Comparison of ENCODE assay signal across 13 cellular contexts in genomic region chr13:43963726-43964125, GRCh38.
DNase-seq lines count a peak whose midpoint lies in the region; ATAC-seq, FAIRE-seq and TF ChIP-seq lines count a peak whose summit lies in the region.
"Had no signal": no experiment of that assay in that cellular context is flagged by ENCODE, and none has a peak within 500 bp of the region (broad histone marks: within the 10 kb centered on the region; RNA-seq: fewer than 3 reads in every experiment).

No MANE protein-coding gene starts in this region.

- no peaks in the 10 kb centered on the region for H3K36me3 Mint-ChIP-seq in natural killer cell treated with Interleukin-12 subunit alpha and Interleukin-12 subunit beta and Interleukin-15 and Interleukin-18, amount 100 ng/mL, for 72 hours
- H3K36me3 Mint-ChIP-seq: activated naive CD8-positive, alpha-beta T cell had no signal

- no peak overlapping the region for H2BK120ac ChIP-seq in IMR-90 (ENCODE audit: low read depth, low read length)

- H2BK5ac ChIP-seq in IMR-90 (ENCODE audit: low read depth, low read length, poor library complexity, severe bottlenecking) = no peak overlapping the region

- H3K4me1 ChIP-seq in IMR-90 (ENCODE audit: control insufficient read depth, insufficient read depth, low read length) (no peaks in the 10 kb centered on the region), SJCRH30 (no peaks in the 10 kb centered on the region)
- H3K4me1 ChIP-seq: tibial artery had no signal

- BruUV-seq in IMR-90 (replicated peaks; lab: Mats Ljungman, UMichigan) = no TSS peak

- no peak overlapping the region for H4K8ac ChIP-seq in IMR-90 (ENCODE audit: low read depth in 2 of 2, low read length in 2 of 2)

- no peak overlapping the region for H2BK20ac ChIP-seq in IMR-90 (ENCODE audit: low read depth, low read length)

- H4K20me1 ChIP-seq in IMR-90 (ENCODE audit: insufficient read depth, low read length) = no peaks in the 10 kb centered on the region

- H3K4me3 ChIP-seq in IMR-90 (ENCODE audit: insufficient read depth, low read depth, low read length) (no peak overlapping the region), choroid plexus epithelial cell (ENCODE audit: low read depth, low read length) (no peak overlapping the region), SJCRH30 (no peak overlapping the region)
- H3K4me3 ChIP-seq: tibial artery had no signal

- H3K27me3 Mint-ChIP-seq in natural killer cell treated with Interleukin-12 subunit alpha and Interleukin-12 subunit beta and Interleukin-15 and Interleukin-18, amount 100 ng/mL, for 72 hours = no peaks in the 10 kb centered on the region
- H3K27me3 Mint-ChIP-seq: activated naive CD8-positive, alpha-beta T cell had no signal

- no peaks in the 10 kb centered on the region for H3K9me3 ChIP-seq in IMR-90 (ENCODE audit: control insufficient read depth, insufficient read depth, low read length)
- no peaks in the 10 kb centered on the region for H3K9me3 ChIP-seq in SJCRH30 (replicated peaks)
- H3K9me3 ChIP-seq: tibial artery had no signal

- H3K14ac ChIP-seq in IMR-90 (replicated peaks; ENCODE audit: low read depth, low read length) = no peak overlapping the region

- no peak overlapping the region for H3K18ac ChIP-seq in IMR-90 (ENCODE audit: low read depth, low read length)

- H2AK5ac ChIP-seq in IMR-90 (ENCODE audit: low read depth, low read length) = no peak overlapping the region

- H3K36me3 ChIP-seq in IMR-90 (ENCODE audit: control insufficient read depth, insufficient read depth, low read length) (no peaks in the 10 kb centered on the region), SJCRH30 (no peaks in the 10 kb centered on the region)
- H3K36me3 ChIP-seq: tibial artery had no signal

- H3K4me2 ChIP-seq in IMR-90 (ENCODE audit: low read depth, low read length) = no peak overlapping the region

- no peak for FAIRE-seq in D721Med (lab: Jason Lieb, UNC)
- FAIRE-seq: GM19239 had no signal

- POLR2A ChIA-PET in IMR-90 (lab: Charles Lee; ENCODE audit: unreplicated experiment) = no interaction called here

- H3K56ac ChIP-seq in IMR-90 (ENCODE audit: extremely low read depth, insufficient read depth, low read length) = no peak overlapping the region

- H4K91ac ChIP-seq in IMR-90 (ENCODE audit: insufficient read depth, low read depth, low read length) = no peak overlapping the region

- H4K5ac ChIP-seq in IMR-90 (ENCODE audit: low read depth, low read length) = no peak overlapping the region

- H3K27ac ChIP-seq in IMR-90 (ENCODE audit: insufficient read depth, low read length) (no peak overlapping the region), SJCRH30 (no peak overlapping the region)
- H3K27ac ChIP-seq: tibial artery had no signal

- H3K27ac Mint-ChIP-seq in natural killer cell treated with Interleukin-12 subunit alpha and Interleukin-12 subunit beta and Interleukin-15 and Interleukin-18, amount 100 ng/mL, for 72 hours = no peak overlapping the region
- H3K27ac Mint-ChIP-seq: activated naive CD8-positive, alpha-beta T cell had no signal

- CTCF ChIA-PET in IMR-90 (lab: Yijun Ruan, JAX) = no interaction called here

- in situ Hi-C loops in IMR-90 (cut with MboI; ENCODE audit: low sequenced_read_pairs) = no loop called here

- H3K9me3 Mint-ChIP-seq in natural killer cell treated with Interleukin-12 subunit alpha and Interleukin-12 subunit beta and Interleukin-15 and Interleukin-18, amount 100 ng/mL, for 72 hours = no peaks in the 10 kb centered on the region

- no peak for ATAC-seq in IMR-90 (ENCODE audit: low read depth)
- ATAC-seq in natural killer cell treated with Interleukin-12 subunit alpha and Interleukin-12 subunit beta and Interleukin-15 and Interleukin-18, amount 100 ng/mL, for 72 hours = peak; percentile 74 to 85

- no peak overlapping the region for H3K4ac ChIP-seq in IMR-90 (ENCODE audit: low read depth, low read length)

- intact Hi-C loops in IMR-90 (cut with micrococcal nuclease) = no loop called here

- no peak for TF ChIP-seq POLR2A in IMR-90 (IDR thresholded peaks at IDR 0.05; ENCODE audit: low read depth, low read length)

- H2AFZ ChIP-seq in IMR-90 (replicated peaks; ENCODE audit: low read length, poor library complexity) = peak overlapping the region; percentile 49

- H3K9me1 ChIP-seq in IMR-90 (ENCODE audit: insufficient read depth, low read length) = no peaks in the 10 kb centered on the region

- H3K9ac ChIP-seq in IMR-90 (ENCODE audit: low read depth, low read length) = no peak overlapping the region

- H3K27me3 ChIP-seq in IMR-90 (ENCODE audit: control insufficient read depth, insufficient read depth, low read length) (peaks cover 7% of the 10 kb centered on the region), SJCRH30 (no peaks in the 10 kb centered on the region)
- H3K27me3 ChIP-seq: tibial artery had no signal

- WGBS in IMR-90 (ENCODE audit: extremely low coverage in 2 of 2, insufficient read length in 1 of 2), 2 experiments = no CpG with 5 or more reads among the region's 4 CpGs

- dilution Hi-C loops in IMR-90 (cut with HindIII; ENCODE audit: low sequenced_read_pairs, unreplicated experiment) = no loop called here

- H3K23ac ChIP-seq in IMR-90 (ENCODE audit: low read depth, low read length) = no peak overlapping the region

- no peaks in the 10 kb centered on the region for H3K79me1 ChIP-seq in IMR-90 (ENCODE audit: low read depth in 1 of 2, low read length in 2 of 2)

- peak; percentile 20 for DNase-seq in NCI-H82 (lab: John Stamatoyannopoulos, UW)
- no peak for DNase-seq in NCI-H82 treated with DMSO at 0.1 percent for 48 hours (lab: John Stamatoyannopoulos, UW; ENCODE audit: unreplicated experiment)
- DNase-seq in IMR-90 = no peak
- peak; percentile 15 for DNase-seq in choroid plexus epithelial cell (ENCODE audit: low read depth)
- no peak for DNase-seq in natural killer cell treated with Interleukin-12 subunit alpha and Interleukin-12 subunit beta and Interleukin-15 and Interleukin-18, amount 100 ng/mL, for 72 hours (ENCODE audit: low spot score)
- DNase-seq in SJCRH30 = no peak
- DNase-seq in D721Med (ENCODE audit: insufficient read length, low spot score) = no peak
- no peak for DNase-seq in A172 (ENCODE audit: low spot score)
- DNase-seq: GOT3, NCI-H1092 treated with DMSO at 0.1 percent for 48 hours, tibial artery had no signal

- H3K4me3 Mint-ChIP-seq in natural killer cell treated with Interleukin-12 subunit alpha and Interleukin-12 subunit beta and Interleukin-15 and Interleukin-18, amount 100 ng/mL, for 72 hours = no peak overlapping the region
- H3K4me3 Mint-ChIP-seq: activated naive CD8-positive, alpha-beta T cell had no signal

- no peak overlapping the region for H2AK9ac ChIP-seq in IMR-90 (replicated peaks; ENCODE audit: low read depth, low read length, poor library complexity)

- TF ChIP-seq CTCF in IMR-90 (conservative IDR thresholded peaks at IDR 0.05; ENCODE audit: low read depth, low read length) (no peak), choroid plexus epithelial cell (conservative IDR thresholded peaks at IDR 0.05; ENCODE audit: low read depth, low read length) (peak; percentile 25), D721Med (IDR thresholded peaks at IDR 0.05; ENCODE audit: insufficient read depth, missing control alignments) (no peak)

- peaks cover 18% of the 10 kb centered on the region in 2 donors for H3K4me1 Mint-ChIP-seq in natural killer cell treated with Interleukin-12 subunit alpha and Interleukin-12 subunit beta and Interleukin-15 and Interleukin-18, amount 100 ng/mL, for 72 hours (ENCODE audit: low read depth in 2 of 2)

- H2BK15ac ChIP-seq in IMR-90 (ENCODE audit: low read depth, low read length) = no peak overlapping the region

- no peak for TF ChIP-seq RAD21 in IMR-90 (IDR thresholded peaks at IDR 0.05; ENCODE audit: low read length)

TF ChIP-seq in IMR-90, 13 proteins besides CTCF, POLR2A, EP300 and RAD21:
- no peak for TF ChIP-seq ELK1 (IDR thresholded peaks at IDR 0.05; ENCODE audit: borderline replicate concordance, low read depth, low read length)
- TF ChIP-seq CEBPB (IDR thresholded peaks at IDR 0.05; ENCODE audit: low read depth, low read length) = no peak
- TF ChIP-seq CHD1 (IDR thresholded peaks at IDR 0.05; ENCODE audit: low read depth, low read length) = no peak
- no peak for TF ChIP-seq MAFK (IDR thresholded peaks at IDR 0.05; ENCODE audit: low read depth, low read length)
- no peak for TF ChIP-seq BHLHE40 (IDR thresholded peaks at IDR 0.05; ENCODE audit: low read depth, low read length)
- TF ChIP-seq MAZ (IDR thresholded peaks at IDR 0.05; ENCODE audit: borderline replicate concordance, low read depth, low read length) = no peak
- no peak for TF ChIP-seq MXI1 (IDR thresholded peaks at IDR 0.05; ENCODE audit: borderline replicate concordance, low read depth, low read length)
- no peak for TF ChIP-seq RCOR1 (IDR thresholded peaks at IDR 0.05; ENCODE audit: insufficient replicate concordance, low read length)
- TF ChIP-seq RFX5 (IDR thresholded peaks at IDR 0.05; ENCODE audit: low read depth, low read length) = no peak

Comparison
In these comparisons a context has a peak if more than half of its experiments do, and no peak if none do; other contexts are left out.
1. DNase-seq: peak in NCI-H82 (single experiment) and choroid plexus epithelial cell (single experiment); none in NCI-H82 treated with DMSO at 0.1 percent for 48 hours (single experiment), IMR-90 (single experiment), natural killer cell treated with Interleukin-12 subunit alpha and Interleukin-12 subunit beta and Interleukin-15 and Interleukin-18, amount 100 ng/mL, for 72 hours (single experiment), SJCRH30 (0 of 2), D721Med (single experiment) and A172 (single experiment).